ENCODE assay signal across 12 cellular contexts in genomic region chrX:106397788-106398538, GRCh38.
DNase-seq lines count a peak whose midpoint lies in the region; ATAC-seq, FAIRE-seq and TF ChIP-seq lines count a peak whose summit lies in the region.
"Had no signal": no experiment of that assay in that cellular context is flagged by ENCODE, and none has a peak within 500 bp of the region (broad histone marks: within the 10 kb centered on the region; RNA-seq: fewer than 3 reads in every experiment).

No MANE protein-coding gene starts in this region.

- POLR2A ChIA-PET in SK-N-SH (lab: Yijun Ruan, JAX): no interaction called here

- DNase-seq in SK-N-SH (no peak), RWPE2 (ENCODE audit: low spot score) (no peak), superior temporal gyrus (ENCODE audit: extremely low spot score) (peak; percentile 58), ureter (ENCODE audit: low spot score) (no peak)
- DNase-seq: cerebellar nuclear complex, head of caudate nucleus, NCI-H1694, SW 1271 had no signal

- no peaks in the 10 kb centered on the region for H3K79me2 ChIP-seq in SK-N-SH (ENCODE audit: insufficient read depth)

- H3K27ac ChIP-seq in SK-N-SH (ENCODE audit: low read depth in 2 of 2, low read length in 1 of 2) (no peak overlapping the region), RWPE2 (ENCODE audit: poor library complexity, severe bottlenecking) (no peak overlapping the region)

- ATAC-seq in SK-N-SH treated with all-trans-retinoic acid at 6 μM for 48 hours (no peak), RWPE2 (ENCODE audit: low read depth) (no peak), GM18517 (IDR thresholded peaks at IDR 0.05; ENCODE audit: unreplicated experiment) (no peak), HG03095 (IDR thresholded peaks at IDR 0.05; ENCODE audit: unreplicated experiment) (no peak)

- H3K36me3 ChIP-seq in SK-N-SH (replicated peaks in 1 of 2; ENCODE audit: control insufficient read depth in 1 of 2, insufficient read depth in 2 of 2, low read length in 1 of 2) (no peaks in the 10 kb centered on the region), RWPE2 (ENCODE audit: low read depth) (no peaks in the 10 kb centered on the region)

- no peaks in the 10 kb centered on the region for H3F3A ChIP-seq in SK-N-SH (replicated peaks; ENCODE audit: insufficient read depth)

- H3K4me3 ChIP-seq in SK-N-SH (ENCODE audit: low read depth in 2 of 2, low read length in 1 of 2): no peak overlapping the region
- H3K4me3 ChIP-seq in RWPE2 (ENCODE audit: severe bottlenecking): no peak overlapping the region

- no peaks in the 10 kb centered on the region for H3K9me3 ChIP-seq in SK-N-SH
- H3K9me3 ChIP-seq in RWPE2 (ENCODE audit: severe bottlenecking): no peaks in the 10 kb centered on the region

- H3K4me1 ChIP-seq in SK-N-SH (ENCODE audit: control insufficient read depth in 1 of 2, insufficient read depth in 2 of 2, low read depth in 1 of 2, low read length in 1 of 2): no peaks in the 10 kb centered on the region
- no peaks in the 10 kb centered on the region for H3K4me1 ChIP-seq in RWPE2 (ENCODE audit: insufficient read depth, poor library complexity, severe bottlenecking)

- no peaks in the 10 kb centered on the region; the same call in 1 of the 2 replicates for H3K27me3 ChIP-seq in SK-N-SH (ENCODE audit: insufficient read depth)
- no peaks in the 10 kb centered on the region for H3K27me3 ChIP-seq in RWPE2 (ENCODE audit: insufficient read depth, poor library complexity, severe bottlenecking)

- H4K20me1 ChIP-seq in SK-N-SH (ENCODE audit: insufficient read depth): no peaks in the 10 kb centered on the region

- no peak for TF ChIP-seq RAD21 in SK-N-SH (IDR thresholded peaks at IDR 0.05; ENCODE audit: low read length)

- no peaks in the 10 kb centered on the region for H3K9me2 ChIP-seq in SK-N-SH

- FAIRE-seq in islet of Langerhans (lab: Jason Lieb, UNC): peak; percentile 92

- no peak overlapping the region for H2AFZ ChIP-seq in SK-N-SH (ENCODE audit: low read depth)

- no peak overlapping the region for H3K9ac ChIP-seq in SK-N-SH

- CTCF ChIA-PET in SK-N-SH (lab: Yijun Ruan, JAX): no interaction called here

- no peak for TF ChIP-seq EP300 in SK-N-SH (IDR thresholded peaks at IDR 0.05; ENCODE audit: borderline replicate concordance in 1 of 2, low read depth in 1 of 2, low read length in 1 of 2)

- TF ChIP-seq CTCF in SK-N-SH (IDR thresholded peaks at IDR 0.05): 0 out of 2 replicates have a peak, but pooled peaks have one; percentile 13
- TF ChIP-seq CTCF in RWPE2 (IDR thresholded peaks at IDR 0.05; ENCODE audit: poor library complexity, severe bottlenecking): peak; percentile 31

- H3K4me2 ChIP-seq in SK-N-SH: no peak overlapping the region

TF ChIP-seq in SK-N-SH, 30 proteins besides CTCF, POLR2A, EP300 and RAD21:
- TF ChIP-seq CHD2 (IDR thresholded peaks at IDR 0.05; ENCODE audit: low read length, partially characterized antibody) (no peak), ELF1 (IDR thresholded peaks at IDR 0.05) (no peak), RFX5 (IDR thresholded peaks at IDR 0.05; ENCODE audit: low read length) (no peak), ZBTB33 (IDR thresholded peaks at IDR 0.05; ENCODE audit: borderline replicate concordance, low read depth) (no peak), RXRA (IDR thresholded peaks at IDR 0.05; ENCODE audit: borderline replicate concordance, low read depth) (no peak), FOSL2 (IDR thresholded peaks at IDR 0.05; ENCODE audit: borderline replicate concordance, low read depth) (no peak), SMC3 (IDR thresholded peaks at IDR 0.05; ENCODE audit: low read depth, low read length) (no peak), MEF2A (IDR thresholded peaks at IDR 0.05; ENCODE audit: borderline replicate concordance, low read depth) (no peak), MXI1 (IDR thresholded peaks at IDR 0.05; ENCODE audit: low read depth, low read length) (no peak), TAF1 (IDR thresholded peaks at IDR 0.05; ENCODE audit: borderline replicate concordance, low read depth, low read length) (no peak)

TF ChIP-seq in SK-N-SH treated with all-trans-retinoic acid at 6 μM for 48 hours, 23 proteins besides CTCF, POLR2A, EP300 and RAD21:
- no peak for TF ChIP-seq BACH2 (CRISPR knock-in tag; IDR thresholded peaks at IDR 0.05; ENCODE audit: borderline replicate concordance)
